8 cellular contexts compared by ENCODE assay signal in the genomic region with DNA sequence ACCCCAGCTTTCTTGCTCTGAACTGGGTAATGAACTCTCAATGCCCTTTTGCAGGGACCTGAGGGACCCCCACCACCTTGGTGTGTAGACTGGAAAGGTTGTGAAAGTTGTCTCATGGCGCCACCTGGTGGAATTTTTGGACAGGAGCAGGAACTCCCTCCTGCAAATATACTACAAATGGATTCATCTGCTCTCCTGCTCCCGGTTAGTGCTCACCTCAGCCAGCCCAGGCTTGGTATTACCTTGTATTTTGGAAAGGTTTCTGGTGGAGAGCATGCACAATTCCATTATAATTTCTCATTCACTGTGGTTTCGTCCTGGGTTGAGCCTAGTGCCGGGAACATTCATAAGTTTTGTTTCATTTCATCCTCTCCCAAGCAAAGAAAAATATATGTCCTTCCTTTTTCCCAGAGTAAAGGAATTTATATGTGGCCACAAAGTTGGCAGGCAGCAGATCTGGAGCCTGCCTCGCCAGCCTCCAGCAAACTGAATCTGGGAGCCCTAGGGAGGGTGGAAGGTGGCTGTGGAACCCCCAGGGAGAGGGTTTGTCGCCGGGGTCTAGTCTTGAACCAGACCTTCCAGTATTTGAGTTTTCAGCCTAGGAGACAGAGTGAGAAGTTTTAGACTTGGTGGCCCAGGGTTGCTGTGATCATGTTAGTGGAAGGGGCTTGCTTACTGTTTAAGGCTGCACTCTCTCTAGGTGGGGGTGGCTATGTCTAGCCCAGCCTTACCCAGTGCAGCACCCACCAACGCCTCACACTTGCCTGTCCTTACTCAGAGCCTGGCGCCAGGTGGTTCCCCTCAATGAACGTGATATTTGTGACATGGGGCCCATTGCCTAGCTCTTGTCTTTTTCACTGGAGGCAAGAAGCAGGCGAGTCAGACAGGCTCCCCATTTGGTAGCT. TPM values are rescaled to one million over a fixed set of nuclear protein-coding genes. Genes with fewer than 3 reads are reported as not detected.
DNase-seq lines count a peak whose midpoint lies in the region; ATAC-seq and TF ChIP-seq lines count a peak whose summit lies in the region.

No MANE protein-coding gene starts in this region.

- H3K27ac ChIP-seq in GM23338 (ENCODE audit: low read depth) (no peak overlapping the region), PC-9 (no peak overlapping the region)

- H3K79me2 ChIP-seq in GM23338 (replicated peaks; ENCODE audit: insufficient read depth) (no peaks in the 10 kb centered on the region), PC-9 (ENCODE audit: low read depth) (no peaks in the 10 kb centered on the region)

- no TSS peak for BruUV-seq in PC-9 (replicated peaks; lab: Mats Ljungman, UMichigan)

- H3K4me2 ChIP-seq in GM23338 = no peak overlapping the region
- H3K4me2 ChIP-seq in PC-9 = no peak overlapping the region

- H3K4me1 Mint-ChIP-seq in GM23338 (peaks cover 13% of the 10 kb centered on the region; the same call in 2 of the 3 replicates), neural crest cell (peaks cover 2% of the 10 kb centered on the region)

- H3K9me3 Mint-ChIP-seq in GM23338 (no peaks in the 10 kb centered on the region; the same call in 2 of the 3 replicates), neural crest cell (no peaks in the 10 kb centered on the region)

- H2AFZ ChIP-seq in GM23338 (no peak overlapping the region), PC-9 (no peak overlapping the region)

- H3K9me2 ChIP-seq in GM23338 (ENCODE audit: insufficient read depth) (no peaks in the 10 kb centered on the region), PC-9 (ENCODE audit: insufficient read depth) (no peaks in the 10 kb centered on the region)

- POLR2A ChIA-PET in PC-9 (lab: Charles Lee; ENCODE audit: unreplicated experiment) = no interaction called here

- CTCF ChIA-PET in PC-9 (lab: Charles Lee) = interaction anchor here (0.6 to 5.3 kb wide), 2 partner anchors 125 to 131 kb away, joined by 3 to 43 read pairs; no protein-coding TSS in a partner anchor

- H3K36me3 Mint-ChIP-seq in GM23338 (ENCODE audit: low read depth) (no peaks in the 10 kb centered on the region), neural crest cell (ENCODE audit: low read depth) (no peaks in the 10 kb centered on the region)

- H3K4me3 ChIP-seq in GM23338 (no peak overlapping the region), PC-9 (no peak overlapping the region)

- H3K27me3 ChIP-seq in GM23338 (ENCODE audit: insufficient read depth) = no peaks in the 10 kb centered on the region
- peaks cover 14% of the 10 kb centered on the region; the same call in 1 of the 2 replicates for H3K27me3 ChIP-seq in PC-9 (ENCODE audit: insufficient read depth, low read depth)

- H4K20me1 ChIP-seq in GM23338 (replicated peaks; ENCODE audit: insufficient read depth) (no peaks in the 10 kb centered on the region), PC-9 (ENCODE audit: insufficient read depth) (no peaks in the 10 kb centered on the region)

- no peaks in the 10 kb centered on the region for H3K9me3 ChIP-seq in PC-9 (ENCODE audit: insufficient read depth, low read depth)

- H3K4me3 Mint-ChIP-seq in GM23338 (no peak overlapping the region), neural crest cell (no peak overlapping the region)

- ATAC-seq in GM23338 = peak; percentile 81
- no peak for ATAC-seq in stimulated activated naive CD8-positive, alpha-beta T cell treated with anti-CD3 and anti-CD28 coated beads, Interleukin-15, Interleukin-2, amounts not matched to agents 100 U/mL and 50 U/mL, for 24 hours
- ATAC-seq in HG02642 (IDR thresholded peaks at IDR 0.05; ENCODE audit: poor library complexity, unreplicated experiment) = no peak

- H3F3A ChIP-seq in GM23338 (replicated peaks; ENCODE audit: low read depth) (no peaks in the 10 kb centered on the region), PC-9 (ENCODE audit: insufficient read depth, low read depth) (no peaks in the 10 kb centered on the region)

- intact Hi-C loops in PC-9 (cut with micrococcal nuclease; ENCODE audit: unreplicated experiment) = loop anchor here (1.0 to 10.0 kb wide), 4 partner anchors 231 to 635 kb away; no protein-coding TSS in a partner anchor

- H3K27me3 Mint-ChIP-seq in GM23338 (ENCODE audit: insufficient read depth, low read depth, poor library complexity) (peaks cover 2% of the 10 kb centered on the region), neural crest cell (ENCODE audit: low read depth) (peaks cover 25% of the 10 kb centered on the region)

- no peaks in the 10 kb centered on the region for H3K36me3 ChIP-seq in GM23338 (ENCODE audit: insufficient read depth)
- no peaks in the 10 kb centered on the region for H3K36me3 ChIP-seq in PC-9 (ENCODE audit: low read depth)

- H3K27ac Mint-ChIP-seq in GM23338 (no peak overlapping the region), neural crest cell (ENCODE audit: unreplicated experiment) (no peak overlapping the region)

- DNase-seq in AML-193 (lab: John Stamatoyannopoulos, UW) (peak; percentile 41), GM23338 (ENCODE audit: low spot score) (peak; percentile 85), PC-9 (peak; percentile 46 to 62), fibroblast of peridontal ligament (ENCODE audit: extremely low read depth) (peak; percentile 74), neural crest cell (ENCODE audit: low read depth, low spot score) (peak; percentile 75)
- peak; percentile 70 to 72 for DNase-seq in activated T-cell treated with anti-CD3 and anti-CD28 coated beads, Interleukin-2, amount 50 U/mL, for 48 hours
- peak; percentile 70 for DNase-seq in stimulated activated naive CD8-positive, alpha-beta T cell treated with anti-CD3 and anti-CD28 coated beads, Interleukin-15, Interleukin-2, amounts not matched to agents 100 U/mL and 50 U/mL, for 24 hours

- TF ChIP-seq CTCF in GM23338 (conservative IDR thresholded peaks at IDR 0.05; ENCODE audit: low read depth in 2 of 2) (peak; percentile 94 to 96), PC-9 (conservative IDR thresholded peaks at IDR 0.05) (peak; percentile 98), neural crest cell (conservative IDR thresholded peaks at IDR 0.05) (peak; percentile 91)

- H3K4me1 ChIP-seq in GM23338 (ENCODE audit: insufficient read depth) (peaks cover 4% of the 10 kb centered on the region; the same call in 1 of the 2 replicates), PC-9 (replicated peaks; ENCODE audit: insufficient read depth) (peaks cover 10% of the 10 kb centered on the region)

TF ChIP-seq in GM23338, 12 proteins besides CTCF, POLR2A, EP300 and RAD21:
- TF ChIP-seq, protein P1, sequence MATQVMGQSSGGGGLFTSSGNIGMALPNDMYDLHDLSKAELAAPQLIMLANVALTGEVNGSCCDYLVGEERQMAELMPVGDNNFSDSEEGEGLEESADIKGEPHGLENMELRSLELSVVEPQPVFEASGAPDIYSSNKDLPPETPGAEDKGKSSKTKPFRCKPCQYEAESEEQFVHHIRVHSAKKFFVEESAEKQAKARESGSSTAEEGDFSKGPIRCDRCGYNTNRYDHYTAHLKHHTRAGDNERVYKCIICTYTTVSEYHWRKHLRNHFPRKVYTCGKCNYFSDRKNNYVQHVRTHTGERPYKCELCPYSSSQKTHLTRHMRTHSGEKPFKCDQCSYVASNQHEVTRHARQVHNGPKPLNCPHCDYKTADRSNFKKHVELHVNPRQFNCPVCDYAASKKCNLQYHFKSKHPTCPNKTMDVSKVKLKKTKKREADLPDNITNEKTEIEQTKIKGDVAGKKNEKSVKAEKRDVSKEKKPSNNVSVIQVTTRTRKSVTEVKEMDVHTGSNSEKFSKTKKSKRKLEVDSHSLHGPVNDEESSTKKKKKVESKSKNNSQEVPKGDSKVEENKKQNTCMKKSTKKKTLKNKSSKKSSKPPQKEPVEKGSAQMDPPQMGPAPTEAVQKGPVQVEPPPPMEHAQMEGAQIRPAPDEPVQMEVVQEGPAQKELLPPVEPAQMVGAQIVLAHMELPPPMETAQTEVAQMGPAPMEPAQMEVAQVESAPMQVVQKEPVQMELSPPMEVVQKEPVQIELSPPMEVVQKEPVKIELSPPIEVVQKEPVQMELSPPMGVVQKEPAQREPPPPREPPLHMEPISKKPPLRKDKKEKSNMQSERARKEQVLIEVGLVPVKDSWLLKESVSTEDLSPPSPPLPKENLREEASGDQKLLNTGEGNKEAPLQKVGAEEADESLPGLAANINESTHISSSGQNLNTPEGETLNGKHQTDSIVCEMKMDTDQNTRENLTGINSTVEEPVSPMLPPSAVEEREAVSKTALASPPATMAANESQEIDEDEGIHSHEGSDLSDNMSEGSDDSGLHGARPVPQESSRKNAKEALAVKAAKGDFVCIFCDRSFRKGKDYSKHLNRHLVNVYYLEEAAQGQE (IDR thresholded peaks at IDR 0.05; ENCODE audit: unreplicated experiment) = no peak
- TF ChIP-seq ZNF114 (CRISPR knock-in tag; IDR thresholded peaks at IDR 0.05) = no peak
- TF ChIP-seq, protein P2, sequence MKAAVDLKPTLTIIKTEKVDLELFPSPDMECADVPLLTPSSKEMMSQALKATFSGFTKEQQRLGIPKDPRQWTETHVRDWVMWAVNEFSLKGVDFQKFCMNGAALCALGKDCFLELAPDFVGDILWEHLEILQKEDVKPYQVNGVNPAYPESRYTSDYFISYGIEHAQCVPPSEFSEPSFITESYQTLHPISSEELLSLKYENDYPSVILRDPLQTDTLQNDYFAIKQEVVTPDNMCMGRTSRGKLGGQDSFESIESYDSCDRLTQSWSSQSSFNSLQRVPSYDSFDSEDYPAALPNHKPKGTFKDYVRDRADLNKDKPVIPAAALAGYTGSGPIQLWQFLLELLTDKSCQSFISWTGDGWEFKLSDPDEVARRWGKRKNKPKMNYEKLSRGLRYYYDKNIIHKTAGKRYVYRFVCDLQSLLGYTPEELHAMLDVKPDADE (IDR thresholded peaks at IDR 0.05) = no peak
- TF ChIP-seq NANOG (IDR thresholded peaks at IDR 0.05; ENCODE audit: borderline replicate concordance) = no peak
- no peak for TF ChIP-seq POLR2AphosphoS5 (IDR thresholded peaks at IDR 0.05; ENCODE audit: low read depth)
- TF ChIP-seq ZNF331 (CRISPR knock-in tag; IDR thresholded peaks at IDR 0.05; ENCODE audit: low read depth) = no peak
- TF ChIP-seq STAT1 (IDR thresholded peaks at IDR 0.05; ENCODE audit: unreplicated experiment) = no peak
- no peak for TF ChIP-seq EZH2 (IDR thresholded peaks at IDR 0.05; ENCODE audit: low read depth, unreplicated experiment)
- no peak for TF ChIP-seq EZH2phosphoT487 (IDR thresholded peaks at IDR 0.05; ENCODE audit: unreplicated experiment)

RNA-seq across cellular contexts. Expression of a gene that starts 9.5 kb away (rescaled TPM):
- total RNA-seq in GM23338 (2014; rRNA removed; shearing (Covaris generic)) = 6.7 and 8.7 TPM in 2 replicates
- 28.3 and 30.6 TPM in 2 replicates for polyA plus RNA-seq in GM23338 (2016; fragmentation: Nextera tagmentation; extraction: Ambion mirVana)
- total RNA-seq in PC-9 (2021) (10.7 and 13.0 TPM in 2 replicates), neural crest cell (11.6 and 12.5 TPM in 2 replicates)
